Comparison of ENCODE assay signal across 8 cellular contexts in the genomic region with DNA sequence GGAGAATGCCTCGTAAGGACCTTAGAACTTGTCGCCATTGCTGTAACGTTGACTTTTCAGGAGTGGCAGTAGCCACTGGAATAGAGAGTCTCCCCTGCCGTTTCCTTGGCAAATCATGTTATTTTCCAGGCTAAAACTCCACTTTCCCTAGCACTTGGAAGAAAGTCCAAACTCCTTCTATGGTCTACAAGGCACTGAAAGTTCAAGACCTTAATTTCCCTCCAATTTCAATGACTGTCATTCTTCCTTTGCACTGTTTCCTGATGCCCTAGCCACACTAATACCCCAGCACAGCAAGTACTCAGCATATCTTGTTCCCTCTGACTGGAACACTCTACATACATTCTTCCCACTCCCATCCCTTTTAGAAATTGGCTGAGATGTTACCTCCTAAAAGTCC. TPM values are rescaled to one million over a fixed set of nuclear protein-coding genes. Genes with fewer than 3 reads are reported as not detected.
DNase-seq lines count a peak whose midpoint lies in the region; ATAC-seq and TF ChIP-seq lines count a peak whose summit lies in the region.

No MANE protein-coding gene starts in this region.

- CTCF ChIA-PET in CD8-positive, alpha-beta T cell (lab: Charles Lee): interaction anchor here (1.0 to 1.1 kb wide), 2 partner anchors 35 to 160 kb away, joined by 3 read pairs; no protein-coding TSS in a partner anchor
- CTCF ChIA-PET in PC-9 (lab: Charles Lee): no interaction called here

- no peaks in the 10 kb centered on the region for H3K9me3 ChIP-seq in CD8-positive, alpha-beta T cell (ENCODE audit: low read length)
- H3K9me3 ChIP-seq in PC-9 (ENCODE audit: insufficient read depth, low read depth): no peaks in the 10 kb centered on the region

- H3K27me3 Mint-ChIP-seq in CD8-positive, alpha-beta T cell (ENCODE audit: low read depth): no peaks in the 10 kb centered on the region
- H3K27me3 Mint-ChIP-seq in endothelial cell (ENCODE audit: unreplicated experiment) (peaks cover 14% of the 10 kb centered on the region), osteocyte (ENCODE audit: unreplicated experiment) (peaks cover 5% of the 10 kb centered on the region)

- H3K36me3 ChIP-seq in CD8-positive, alpha-beta T cell (ENCODE audit: insufficient read depth, low read length): no peaks in the 10 kb centered on the region
- H3K36me3 ChIP-seq in PC-9 (ENCODE audit: low read depth): no peaks in the 10 kb centered on the region

- no peaks in the 10 kb centered on the region for H3K27me3 ChIP-seq in CD8-positive, alpha-beta T cell (ENCODE audit: insufficient read depth, low read length)
- H3K27me3 ChIP-seq in PC-9 (ENCODE audit: insufficient read depth, low read depth): no peaks in the 10 kb centered on the region

- peak overlapping the region; percentile 93 for H2AFZ ChIP-seq in PC-9

- H3K79me2 ChIP-seq in PC-9 (ENCODE audit: low read depth): peaks cover 30% of the 10 kb centered on the region

- H3K4me1 ChIP-seq in CD8-positive, alpha-beta T cell (ENCODE audit: insufficient read depth, low read length): peaks cover 20% of the 10 kb centered on the region
- peaks cover 32% of the 10 kb centered on the region for H3K4me1 ChIP-seq in PC-9 (replicated peaks; ENCODE audit: insufficient read depth)

- intact Hi-C loops in CD8-positive, alpha-beta T cell (cut with DNase I, micrococcal nuclease): loop anchor here (5.0 to 10.0 kb wide), 2 partner anchors 1164 to 1546 kb away; a partner anchor contains a TSS
- intact Hi-C loops in PC-9 (cut with micrococcal nuclease; ENCODE audit: unreplicated experiment): no loop called here

- peaks cover 15% of the 10 kb centered on the region for H3K36me3 Mint-ChIP-seq in CD8-positive, alpha-beta T cell
- H3K36me3 Mint-ChIP-seq in endothelial cell (ENCODE audit: low read depth, unreplicated experiment) (no peaks in the 10 kb centered on the region), osteocyte (ENCODE audit: unreplicated experiment) (peaks cover 2% of the 10 kb centered on the region)

- H4K20me1 ChIP-seq in PC-9 (ENCODE audit: insufficient read depth): no peaks in the 10 kb centered on the region; the same call in 1 of the 2 replicates

- H3K4me3 Mint-ChIP-seq in CD8-positive, alpha-beta T cell: peak overlapping the region; percentile 94
- peak overlapping the region; percentile 61 for H3K4me3 Mint-ChIP-seq in endothelial cell (ENCODE audit: unreplicated experiment)
- peak overlapping the region; percentile 85 for H3K4me3 Mint-ChIP-seq in osteocyte (ENCODE audit: unreplicated experiment)

- peak overlapping the region; percentile 55 for H3K27ac ChIP-seq in CD8-positive, alpha-beta T cell (ENCODE audit: low read depth, low read length)
- H3K27ac ChIP-seq in PC-9: no peak overlapping the region

- H3K9me3 Mint-ChIP-seq in CD8-positive, alpha-beta T cell: no peaks in the 10 kb centered on the region
- H3K9me3 Mint-ChIP-seq in endothelial cell (ENCODE audit: unreplicated experiment) (no peaks in the 10 kb centered on the region), osteocyte (ENCODE audit: unreplicated experiment) (no peaks in the 10 kb centered on the region)

- no peak for DNase-seq in CD8-positive, alpha-beta T cell
- DNase-seq in PC-9: no peak
- no peak for DNase-seq in endothelial cell (ENCODE audit: low spot score)
- no peak for DNase-seq in osteocyte (ENCODE audit: extremely low spot score, unreplicated experiment)
- no peak for DNase-seq in NCI-H187 (lab: John Stamatoyannopoulos, UW)
- no peak for DNase-seq in HT-29 (ENCODE audit: low spot score)
- DNase-seq in NCI-H1092 (lab: John Stamatoyannopoulos, UW): no peak
- no peak for DNase-seq in NOMO-1 treated with dmso at 0.1 percent for 144 hours (lab: John Stamatoyannopoulos, UW; ENCODE audit: unreplicated experiment)

- POLR2A ChIA-PET in CD8-positive, alpha-beta T cell (lab: Charles Lee): interaction anchor here (0.7 to 2.1 kb wide), 3 partner anchors 11 to 1137 kb away, joined by 3 to 10 read pairs (median 3); a partner anchor contains a TSS
- POLR2A ChIA-PET in PC-9 (lab: Charles Lee; ENCODE audit: unreplicated experiment): no interaction called here

- H3K9me2 ChIP-seq in PC-9 (ENCODE audit: insufficient read depth): no peaks in the 10 kb centered on the region

- no peak for ATAC-seq in CD8-positive, alpha-beta T cell

- H3F3A ChIP-seq in PC-9 (ENCODE audit: insufficient read depth, low read depth): peaks cover 6% of the 10 kb centered on the region; the same call in 1 of the 2 replicates

- peak overlapping the region; percentile 88 for H3K4me2 ChIP-seq in PC-9

- no peak for TF ChIP-seq CTCF in CD8-positive, alpha-beta T cell (IDR thresholded peaks at IDR 0.05)
- TF ChIP-seq CTCF in PC-9 (conservative IDR thresholded peaks at IDR 0.05): no peak
- no peak for TF ChIP-seq CTCF in endothelial cell (IDR thresholded peaks at IDR 0.05; ENCODE audit: unreplicated experiment)
- TF ChIP-seq CTCF in osteocyte (IDR thresholded peaks at IDR 0.05): no peak

- H3K4me1 Mint-ChIP-seq in CD8-positive, alpha-beta T cell (ENCODE audit: low read depth): peaks cover 32% of the 10 kb centered on the region
- H3K4me1 Mint-ChIP-seq in endothelial cell (ENCODE audit: unreplicated experiment) (peaks cover 42% of the 10 kb centered on the region), osteocyte (ENCODE audit: unreplicated experiment) (peaks cover 28% of the 10 kb centered on the region)

- no TSS peak for BruUV-seq in PC-9 (replicated peaks; lab: Mats Ljungman, UMichigan)

- peak overlapping the region; percentile 96 for H3K27ac Mint-ChIP-seq in CD8-positive, alpha-beta T cell
- peak overlapping the region; percentile 6 for H3K27ac Mint-ChIP-seq in endothelial cell (ENCODE audit: unreplicated experiment)
- peak overlapping the region; percentile 89 for H3K27ac Mint-ChIP-seq in osteocyte (ENCODE audit: unreplicated experiment)

- peak overlapping the region; percentile 73 for H3K4me3 ChIP-seq in CD8-positive, alpha-beta T cell (ENCODE audit: low read depth, low read length)
- peak overlapping the region; percentile 75 for H3K4me3 ChIP-seq in PC-9

RNA-seq across cellular contexts. Expression of a gene that starts 1.8 kb away (rescaled TPM):
- total RNA-seq in CD8-positive, alpha-beta T cell: 10 to 100 TPM; 47.8 to 48.7 TPM
- total RNA-seq in PC-9 (2021) (11.0 and 21.7 TPM in 2 replicates), endothelial cell (ENCODE audit: unreplicated experiment) (40.0 TPM), osteocyte (29.7 and 35.0 TPM in 2 replicates)
- total RNA-seq in HT-29 (2014; rRNA removed; shearing (Covaris generic)): 13.0 and 15.3 TPM in 2 replicates

Comparison
In these comparisons a context has a peak if more than half of its experiments do, and no peak if none do; other contexts are left out.
1. H3K27ac Mint-ChIP-seq: peak in every context shown above with its lines; median percentile 96 in CD8-positive, alpha-beta T cell; 89 in osteocyte; 6 in endothelial cell.